Comparison of ENCODE assay signal across 11 cellular contexts in the genomic region with DNA sequence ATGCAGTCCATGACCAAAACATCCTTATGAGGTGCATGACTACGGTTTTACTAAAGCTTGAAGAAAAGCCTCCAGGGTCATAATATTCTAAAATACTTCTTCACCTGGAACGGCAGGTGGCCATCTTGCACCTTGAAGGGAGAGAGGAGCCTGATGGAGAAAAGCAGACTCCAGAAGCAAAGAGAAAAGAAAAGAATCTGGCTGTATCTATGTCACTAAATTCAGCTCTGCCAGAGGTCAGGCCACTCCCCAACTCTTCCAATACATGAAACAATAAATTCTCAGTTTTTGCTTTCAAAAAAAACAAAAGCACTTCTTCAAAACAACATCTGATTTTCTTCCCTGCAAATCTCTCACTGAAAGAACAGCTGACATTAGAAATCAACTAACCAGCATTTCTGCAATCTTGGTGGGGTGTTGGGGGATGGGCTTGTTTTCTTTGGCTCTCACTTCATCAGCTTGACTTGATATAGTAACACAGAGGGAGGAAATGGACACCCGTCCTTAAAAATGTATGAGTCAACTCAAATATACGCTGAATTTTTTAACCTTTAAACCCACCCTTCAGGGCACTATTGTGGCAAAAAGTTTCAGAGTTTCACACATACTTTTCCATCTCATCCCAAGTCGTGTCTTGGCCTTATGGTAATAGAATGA. TPM values are rescaled to one million over a fixed set of nuclear protein-coding genes. Genes with fewer than 3 reads are reported as not detected.
A peak's percentile ranks its signal among the peaks of the same experiment; 100 is the strongest.
DNase-seq lines count a peak whose midpoint lies in the region; ATAC-seq and TF ChIP-seq lines count a peak whose summit lies in the region.
"Had no signal": no experiment of that assay in that cellular context is flagged by ENCODE, and none has a peak within 500 bp of the region (broad histone marks: within the 10 kb centered on the region; RNA-seq: fewer than 3 reads in every experiment).

No MANE protein-coding gene starts in this region.

- DNase-seq in AG08396 (ENCODE audit: low spot score) (peak; percentile 17), LHCN-M2 (ENCODE audit: low read depth) (peak; percentile 99), choroid plexus epithelial cell (ENCODE audit: low read depth) (peak; percentile 94), mesothelial cell of epicardium (ENCODE audit: low spot score in 2 of 2, unreplicated experiment in 2 of 2) (no peak), NCI-H1417 (lab: John Stamatoyannopoulos, UW) (no peak), NOMO-1 (lab: John Stamatoyannopoulos, UW; ENCODE audit: unreplicated experiment in 2 of 2) (no peak)

- TF ChIP-seq CTCF in choroid plexus epithelial cell (conservative IDR thresholded peaks at IDR 0.05; ENCODE audit: low read depth, low read length): no peak
- no peak for TF ChIP-seq CTCF in mesothelial cell of epicardium (IDR thresholded peaks at IDR 0.05; ENCODE audit: unreplicated experiment)

- H3K9me3 Mint-ChIP-seq in mesothelial cell of epicardium: peaks cover 8% of the 10 kb centered on the region
- H3K9me3 Mint-ChIP-seq: activated naive CD4-positive, alpha-beta T cell treated with anti-CD3 and anti-CD28 coated beads, Interleukin-2, amount 50 U/mL, for 24 hours had no signal

- H3K27me3 Mint-ChIP-seq in mesothelial cell of epicardium (ENCODE audit: low read depth): no peaks in the 10 kb centered on the region
- H3K27me3 Mint-ChIP-seq: activated naive CD4-positive, alpha-beta T cell treated with anti-CD3 and anti-CD28 coated beads, Interleukin-2, amount 50 U/mL, for 24 hours; CD4-positive, CD25-positive, alpha-beta regulatory T cell had no signal

- peaks cover 25% of the 10 kb centered on the region for H3K36me3 Mint-ChIP-seq in mesothelial cell of epicardium

- ATAC-seq in GM21576 (IDR thresholded peaks at IDR 0.05; ENCODE audit: unreplicated experiment) (no peak), HG03520 (IDR thresholded peaks at IDR 0.05; ENCODE audit: unreplicated experiment) (no peak)

- H3K27ac Mint-ChIP-seq in mesothelial cell of epicardium: peak overlapping the region; percentile 5
- H3K27ac Mint-ChIP-seq: activated naive CD4-positive, alpha-beta T cell treated with anti-CD3 and anti-CD28 coated beads, Interleukin-2, amount 50 U/mL, for 24 hours had no signal

- H3K4me3 ChIP-seq in choroid plexus epithelial cell (ENCODE audit: low read depth, low read length): no peak overlapping the region
- H3K4me3 ChIP-seq: SK-N-MC had no signal

- no peak overlapping the region for H3K4me3 Mint-ChIP-seq in mesothelial cell of epicardium
- H3K4me3 Mint-ChIP-seq: activated naive CD4-positive, alpha-beta T cell treated with anti-CD3 and anti-CD28 coated beads, Interleukin-2, amount 50 U/mL, for 24 hours; CD4-positive, CD25-positive, alpha-beta regulatory T cell had no signal

- H3K4me1 Mint-ChIP-seq in mesothelial cell of epicardium: peaks cover 20% of the 10 kb centered on the region

RNA-seq across cellular contexts. Expression of gene HIBADH, which starts 21.6 kb away (rescaled TPM):
- total RNA-seq in LHCN-M2 (2014; rRNA removed): 91.4 and 99.7 TPM in 2 replicates
- 80.3 TPM for polyA plus RNA-seq in LHCN-M2 (2012)
- total RNA-seq in mesothelial cell of epicardium: 32.8 to 34.3 TPM (median 33.2 TPM) in 3 replicates

Comparison
In these comparisons a context has a peak if more than half of its experiments do, and no peak if none do; other contexts are left out.
1. DNase-seq: peak in AG08396 (single experiment), LHCN-M2 (single experiment) and choroid plexus epithelial cell (single experiment); none in mesothelial cell of epicardium (0 of 2), NCI-H1417 (0 of 3) and NOMO-1 (0 of 2).